In the genomic region with DNA sequence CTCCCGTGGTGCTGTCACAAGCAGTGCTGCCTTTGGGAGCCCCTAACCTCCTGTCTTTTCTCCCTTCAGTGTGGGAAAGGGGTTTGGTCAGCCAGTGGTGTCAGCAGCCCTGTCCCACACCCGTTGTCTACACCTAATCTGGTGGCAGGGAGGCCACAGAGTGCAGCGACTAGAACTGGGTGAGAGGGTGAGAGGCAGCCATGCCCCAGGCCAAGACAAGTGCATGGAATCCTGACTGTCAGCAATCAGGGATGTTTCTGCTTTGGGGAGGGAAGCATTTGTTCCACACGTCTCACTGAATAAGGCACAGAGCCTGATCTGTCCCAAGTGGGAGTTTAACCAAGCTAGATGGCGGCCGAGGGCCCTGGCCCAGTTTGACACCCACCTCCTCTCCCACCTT, we compare ENCODE assay signal across 25 cellular contexts. TPM values are rescaled to one million over a fixed set of nuclear protein-coding genes. Genes with fewer than 3 reads are reported as not detected.
DNase-seq lines count a peak whose midpoint lies in the region; ATAC-seq and TF ChIP-seq lines count a peak whose summit lies in the region.
"Had no signal": no experiment of that assay in that cellular context is flagged by ENCODE, and none has a peak within 500 bp of the region (broad histone marks: within the 10 kb centered on the region; RNA-seq: fewer than 3 reads in every experiment).

No MANE protein-coding gene starts in this region.

- H3K79me2 ChIP-seq in neural progenitor cell (ENCODE audit: low read depth): peaks cover 32% of the 10 kb centered on the region

- in situ Hi-C loops in HAP-1 (cut with MboI; ENCODE audit: low sequenced_read_pairs): loop anchor here (10.0 to 25.0 kb wide), 2 partner anchors 417 to 660 kb away; a partner anchor contains a TSS

- no peak overlapping the region for H3K4me3 ChIP-seq in CD8-positive, alpha-beta T cell (ENCODE audit: low read depth, low read length)
- H3K4me3 ChIP-seq in neural progenitor cell (no peak overlapping the region), HAP-1 (no peak overlapping the region)
- H3K4me3 ChIP-seq: coronary artery, heart right ventricle, lower lobe of right lung, psoas muscle, skin epidermis had no signal

- peak overlapping the region; percentile 7 for H3K4me3 Mint-ChIP-seq in activated CD4-positive, alpha-beta T cell treated with anti-CD3 and anti-CD28 coated beads, Interleukin-2, amount 10 ng/mL, durations not matched to agents 7 days and 5 days
- no peak overlapping the region for H3K4me3 Mint-ChIP-seq in CD8-positive, alpha-beta T cell
- H3K4me3 Mint-ChIP-seq in activated naive CD8-positive, alpha-beta T cell treated with anti-CD3 and anti-CD28 coated beads, Interleukin-2, amount 10 ng/mL, durations not matched to agents 7 days and 5 days: no peak overlapping the region
- H3K4me3 Mint-ChIP-seq in neural progenitor cell: peak overlapping the region; percentile 95

- no peak overlapping the region for H3K27ac ChIP-seq in CD8-positive, alpha-beta T cell (ENCODE audit: low read depth, low read length)
- H3K27ac ChIP-seq in neural progenitor cell: no peak overlapping the region
- H3K27ac ChIP-seq: brain microvascular endothelial cell, C4-2B, coronary artery, HL-60, lower lobe of right lung, psoas muscle had no signal

- peaks cover 22% of the 10 kb centered on the region for H4K20me1 ChIP-seq in neural progenitor cell (ENCODE audit: low read depth)

- peak overlapping the region; percentile 57 for H3K27ac Mint-ChIP-seq in activated CD4-positive, alpha-beta T cell treated with anti-CD3 and anti-CD28 coated beads, Interleukin-2, amount 10 ng/mL, durations not matched to agents 7 days and 5 days
- peak overlapping the region; percentile 96 for H3K27ac Mint-ChIP-seq in CD8-positive, alpha-beta T cell
- H3K27ac Mint-ChIP-seq in activated naive CD8-positive, alpha-beta T cell treated with anti-CD3 and anti-CD28 coated beads, Interleukin-2, amount 10 ng/mL, durations not matched to agents 7 days and 5 days: peak overlapping the region; percentile 59
- H3K27ac Mint-ChIP-seq in neural progenitor cell: no peak overlapping the region
- H3K27ac Mint-ChIP-seq: WTC11 had no signal

- intact Hi-C loops in CD8-positive, alpha-beta T cell (cut with DNase I, micrococcal nuclease): loop anchor here in 1 of 2 experiments (5.0 to 10.0 kb wide), 7 partner anchors 160 to 1027 kb away; a partner anchor contains a TSS

- H3K4me1 ChIP-seq in CD8-positive, alpha-beta T cell (ENCODE audit: insufficient read depth, low read length): peaks cover 57% of the 10 kb centered on the region
- H3K4me1 ChIP-seq in neural progenitor cell: peaks cover 16% of the 10 kb centered on the region
- peaks cover 20% of the 10 kb centered on the region for H3K4me1 ChIP-seq in HAP-1
- H3K4me1 ChIP-seq: psoas muscle had no signal

- H3K27me3 Mint-ChIP-seq in activated CD4-positive, alpha-beta T cell treated with anti-CD3 and anti-CD28 coated beads, Interleukin-2, amount 10 ng/mL, durations not matched to agents 7 days and 5 days: no peaks in the 10 kb centered on the region
- no peaks in the 10 kb centered on the region for H3K27me3 Mint-ChIP-seq in CD8-positive, alpha-beta T cell (ENCODE audit: low read depth)
- no peaks in the 10 kb centered on the region for H3K27me3 Mint-ChIP-seq in activated naive CD8-positive, alpha-beta T cell treated with anti-CD3 and anti-CD28 coated beads, Interleukin-2, amount 10 ng/mL, durations not matched to agents 7 days and 5 days
- peaks cover 7% of the 10 kb centered on the region for H3K27me3 Mint-ChIP-seq in neural progenitor cell (ENCODE audit: insufficient read depth, low read depth)

- H2AFZ ChIP-seq in neural progenitor cell (replicated peaks): no peak overlapping the region

- peaks cover 5% of the 10 kb centered on the region for H3F3A ChIP-seq in neural progenitor cell (ENCODE audit: low read depth)

- H3K36me3 Mint-ChIP-seq in activated CD4-positive, alpha-beta T cell treated with anti-CD3 and anti-CD28 coated beads, Interleukin-2, amount 10 ng/mL, durations not matched to agents 7 days and 5 days (ENCODE audit: low read depth): peaks cover 36% of the 10 kb centered on the region
- peaks cover 19% of the 10 kb centered on the region for H3K36me3 Mint-ChIP-seq in CD8-positive, alpha-beta T cell
- peaks cover 26% of the 10 kb centered on the region for H3K36me3 Mint-ChIP-seq in activated naive CD8-positive, alpha-beta T cell treated with anti-CD3 and anti-CD28 coated beads, Interleukin-2, amount 10 ng/mL, durations not matched to agents 7 days and 5 days
- peaks cover 15% of the 10 kb centered on the region for H3K36me3 Mint-ChIP-seq in neural progenitor cell
- H3K36me3 Mint-ChIP-seq: WTC11 had no signal

- CTCF ChIA-PET in activated CD4-positive, alpha-beta T cell treated with anti-CD3 and anti-CD28 coated beads, Interleukin-2, amount 10 ng/mL, durations not matched to agents 7 days and 5 days (lab: Charles Lee): no interaction called here
- CTCF ChIA-PET in CD8-positive, alpha-beta T cell (lab: Charles Lee): interaction anchor here (0.6 to 2.3 kb wide), 4 partner anchors 10 to 934 kb away, joined by 3 to 11 read pairs (median 4); no protein-coding TSS in a partner anchor

- ATAC-seq in CD8-positive, alpha-beta T cell: no peak
- ATAC-seq in activated naive CD8-positive, alpha-beta T cell treated with anti-CD3 and anti-CD28 coated beads, Interleukin-2, amount 10 ng/mL, durations not matched to agents 7 days and 5 days (ENCODE audit: low read depth): no peak
- ATAC-seq in HG02678 (IDR thresholded peaks at IDR 0.05; ENCODE audit: unreplicated experiment) (no peak), GM18502 (IDR thresholded peaks at IDR 0.05; ENCODE audit: poor library complexity, unreplicated experiment) (no peak)
- ATAC-seq: activated naive CD4-positive, alpha-beta T cell treated with anti-CD3 and anti-CD28 coated beads, Interleukin-2, amount 50 U/mL, for 72 hours; heart right ventricle; lower lobe of right lung; psoas muscle; WTC11 had no signal

- no peak for DNase-seq in activated CD4-positive, alpha-beta T cell treated with anti-CD3 and anti-CD28 coated beads, Interleukin-2, amount 10 ng/mL, durations not matched to agents 7 days and 5 days
- no peak for DNase-seq in activated CD4-positive, alpha-beta T cell treated with anti-CD3 and anti-CD28 coated beads, Interleukin-2, amount 50 U/mL, for 1 hour
- DNase-seq in CD8-positive, alpha-beta T cell: no peak
- DNase-seq in activated naive CD8-positive, alpha-beta T cell treated with anti-CD3 and anti-CD28 coated beads, Interleukin-2, amount 10 ng/mL, durations not matched to agents 7 days and 5 days: no peak
- DNase-seq in neural progenitor cell (ENCODE audit: low spot score) (no peak), HAP-1 (ENCODE audit: low spot score in 2 of 2) (no peak)
- DNase-seq: activated CD8-positive, alpha-beta memory T cell treated with anti-CD3 and anti-CD28 coated beads, Interleukin-2, amount 50 U/mL, for 4 hours; brain microvascular endothelial cell; heart right ventricle; IMR-90; lower lobe of right lung; NCI-H2171 treated with DMSO at 0.1 percent for 48 hours; NCI-H69; psoas muscle; SIG-M5; stimulated activated CD4-positive, alpha-beta T cell treated with anti-CD3 and anti-CD28 coated beads, Interleukin-2, amount 100 ng/mL, for 48 hours; substantia nigra had no signal

- peaks cover 9% of the 10 kb centered on the region for H3K9me3 Mint-ChIP-seq in activated CD4-positive, alpha-beta T cell treated with anti-CD3 and anti-CD28 coated beads, Interleukin-2, amount 10 ng/mL, durations not matched to agents 7 days and 5 days
- H3K9me3 Mint-ChIP-seq in CD8-positive, alpha-beta T cell: no peaks in the 10 kb centered on the region
- H3K9me3 Mint-ChIP-seq in activated naive CD8-positive, alpha-beta T cell treated with anti-CD3 and anti-CD28 coated beads, Interleukin-2, amount 10 ng/mL, durations not matched to agents 7 days and 5 days: no peaks in the 10 kb centered on the region
- peaks cover 14% of the 10 kb centered on the region for H3K9me3 Mint-ChIP-seq in neural progenitor cell

- peaks cover 76% of the 10 kb centered on the region for H3K4me1 Mint-ChIP-seq in activated CD4-positive, alpha-beta T cell treated with anti-CD3 and anti-CD28 coated beads, Interleukin-2, amount 10 ng/mL, durations not matched to agents 7 days and 5 days
- peaks cover 77% of the 10 kb centered on the region for H3K4me1 Mint-ChIP-seq in CD8-positive, alpha-beta T cell (ENCODE audit: low read depth)
- H3K4me1 Mint-ChIP-seq in activated naive CD8-positive, alpha-beta T cell treated with anti-CD3 and anti-CD28 coated beads, Interleukin-2, amount 10 ng/mL, durations not matched to agents 7 days and 5 days: peaks cover 53% of the 10 kb centered on the region
- H3K4me1 Mint-ChIP-seq in neural progenitor cell: peaks cover 10% of the 10 kb centered on the region

- H3K36me3 ChIP-seq in CD8-positive, alpha-beta T cell (ENCODE audit: insufficient read depth, low read length): no peaks in the 10 kb centered on the region
- H3K36me3 ChIP-seq in neural progenitor cell (no peaks in the 10 kb centered on the region), HAP-1 (replicated peaks) (peaks cover 11% of the 10 kb centered on the region)
- H3K36me3 ChIP-seq: brain microvascular endothelial cell, lower lobe of right lung had no signal

- H3K27me3 ChIP-seq in CD8-positive, alpha-beta T cell (ENCODE audit: insufficient read depth, low read length): no peaks in the 10 kb centered on the region
- peaks cover 8% of the 10 kb centered on the region for H3K27me3 ChIP-seq in neural progenitor cell
- H3K27me3 ChIP-seq in HAP-1 (ENCODE audit: low read depth): peaks cover 7% of the 10 kb centered on the region; the same call in 1 of the 2 replicates
- H3K27me3 ChIP-seq: brain microvascular endothelial cell, heart right ventricle had no signal

- no peak for TF ChIP-seq CTCF in CD8-positive, alpha-beta T cell (IDR thresholded peaks at IDR 0.05)
- no peak for TF ChIP-seq CTCF in neural progenitor cell (IDR thresholded peaks at IDR 0.05)

- POLR2A ChIA-PET in activated CD4-positive, alpha-beta T cell treated with anti-CD3 and anti-CD28 coated beads, Interleukin-2, amount 10 ng/mL, durations not matched to agents 7 days and 5 days (lab: Charles Lee): no interaction called here
- POLR2A ChIA-PET in CD8-positive, alpha-beta T cell (lab: Charles Lee): interaction anchor here (0.9 kb wide), 1 partner anchor 692 kb away, joined by 3 read pairs; a partner anchor contains a TSS
- POLR2A ChIA-PET in activated naive CD8-positive, alpha-beta T cell treated with anti-CD3 and anti-CD28 coated beads, Interleukin-2, amount 10 ng/mL, durations not matched to agents 7 days and 5 days (lab: Charles Lee): interaction anchor here (1.9 kb wide), 1 partner anchor 413 kb away, joined by 24 read pairs; a partner anchor contains a TSS

- no peaks in the 10 kb centered on the region for H3K9me3 ChIP-seq in CD8-positive, alpha-beta T cell (ENCODE audit: low read length)
- H3K9me3 ChIP-seq in neural progenitor cell (ENCODE audit: low read depth) (no peaks in the 10 kb centered on the region), HAP-1 (no peaks in the 10 kb centered on the region)
- H3K9me3 ChIP-seq: heart right ventricle, lower lobe of right lung, psoas muscle had no signal

- no peak overlapping the region for H3K4me2 ChIP-seq in neural progenitor cell

- H3K9ac ChIP-seq in neural progenitor cell: no peak overlapping the region

RNA-seq across cellular contexts. Expression of a gene that starts 1.4 kb away (rescaled TPM):
- 10 to 100 TPM; 45.0 to 46.7 TPM for total RNA-seq in activated CD4-positive, alpha-beta T cell treated with anti-CD3 and anti-CD28 coated beads, Interleukin-2, amount 10 ng/mL, durations not matched to agents 7 days and 5 days
- total RNA-seq in CD8-positive, alpha-beta T cell: 10 to 100 TPM; 78.6 to 80.1 TPM
- total RNA-seq in activated naive CD8-positive, alpha-beta T cell treated with anti-CD3 and anti-CD28 coated beads, Interleukin-2, amount 10 ng/mL, durations not matched to agents 7 days and 5 days: 10 to 100 TPM; 60.9 to 62.6 TPM
- 12.9 and 22.0 TPM in 2 replicates for total RNA-seq in neural progenitor cell (ENCODE audit: low replicate concordance)

Comparison
In these comparisons a context has a peak if more than half of its experiments do, and no peak if none do; other contexts are left out.
1. H3K4me3 Mint-ChIP-seq: peak in activated CD4-positive, alpha-beta T cell treated with anti-CD3 and anti-CD28 coated beads, Interleukin-2, amount 10 ng/mL, durations not matched to agents 7 days and 5 days (single experiment) and neural progenitor cell (single experiment); none in CD8-positive, alpha-beta T cell (single experiment) and activated naive CD8-positive, alpha-beta T cell treated with anti-CD3 and anti-CD28 coated beads, Interleukin-2, amount 10 ng/mL, durations not matched to agents 7 days and 5 days (single experiment).